1 cellular context compared by ENCODE assay signal in the genomic region with DNA sequence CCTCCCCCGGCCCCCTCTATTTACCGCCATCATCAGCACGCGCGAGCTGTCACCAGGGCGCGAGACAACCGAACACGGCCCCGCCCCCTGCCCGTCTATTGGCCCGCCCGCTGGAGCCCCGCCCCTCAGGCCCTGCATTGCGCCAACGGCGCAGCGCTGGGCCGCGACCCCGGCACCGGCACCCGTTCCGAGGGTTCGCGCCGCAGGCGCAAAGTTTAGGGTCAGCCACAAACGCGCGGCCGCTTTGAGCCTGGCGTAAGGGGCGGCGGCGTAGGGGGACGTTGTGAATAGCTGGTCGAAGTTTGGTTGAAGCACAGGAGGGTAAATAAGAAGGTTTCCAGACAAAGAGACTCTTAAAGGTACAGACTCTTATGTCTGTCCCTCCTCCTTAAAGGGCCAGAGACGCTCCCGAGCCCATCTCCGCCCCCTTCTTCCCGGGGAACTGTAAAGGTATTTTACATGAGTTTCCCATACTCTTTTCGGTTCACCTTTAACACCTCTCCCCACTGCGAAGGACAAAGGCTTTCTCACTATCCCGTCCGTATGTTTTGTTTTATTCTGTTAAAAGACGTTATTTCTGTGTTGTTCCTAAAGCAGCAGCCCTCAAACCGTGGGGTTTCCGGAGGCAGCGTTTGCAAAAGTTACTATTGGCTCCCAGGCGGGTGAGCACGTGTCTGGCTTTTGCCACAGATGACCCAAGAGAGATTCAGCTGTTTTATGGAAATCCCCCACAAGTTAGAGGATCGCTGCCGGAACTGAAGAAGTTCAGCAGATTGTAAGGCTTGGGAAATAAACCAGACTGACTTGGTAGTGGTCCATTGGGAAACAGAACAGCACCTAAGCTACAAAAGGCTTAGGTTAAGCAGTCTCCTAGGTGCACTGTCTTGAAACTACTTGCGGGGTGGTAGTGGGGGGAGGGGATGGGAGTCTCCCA.
TF ChIP-seq lines count a peak whose summit lies in the region.

A gene (minus strand): TSS at position 76 of the 934 bp plus-strand sequence. CDS start 88,392 bp downstream, outside the sequence.

TF ChIP-seq in K562, 482 proteins besides CTCF, POLR2A, EP300 and RAD21 (continued from another document and continues in another):
- TF ChIP-seq NR2C1 (IDR thresholded peaks at IDR 0.05) = no peak; the same call in 1 of the 2 replicates
- TF ChIP-seq NR2C1 (tag; IDR thresholded peaks at IDR 0.05) = no peak
- no peak for TF ChIP-seq ZNF212 (CRISPR knock-in tag; IDR thresholded peaks at IDR 0.05)
- no peak for TF ChIP-seq YBX1 (IDR thresholded peaks at IDR 0.05)
- TF ChIP-seq TBL1XR1 (IDR thresholded peaks at IDR 0.05; ENCODE audit: low read length in 2 of 2) = no peak; a peak in 1 of 4 replicates
- TF ChIP-seq NCOA2 (IDR thresholded peaks at IDR 0.05; ENCODE audit: partially characterized antibody in 2 of 2) = no peak
- TF ChIP-seq CREB1 (IDR thresholded peaks at IDR 0.05) = peak; percentile 95
- TF ChIP-seq CREB1 (CRISPR knock-in tag; IDR thresholded peaks at IDR 0.05) = peak; percentile 86
- TF ChIP-seq, protein P1, sequence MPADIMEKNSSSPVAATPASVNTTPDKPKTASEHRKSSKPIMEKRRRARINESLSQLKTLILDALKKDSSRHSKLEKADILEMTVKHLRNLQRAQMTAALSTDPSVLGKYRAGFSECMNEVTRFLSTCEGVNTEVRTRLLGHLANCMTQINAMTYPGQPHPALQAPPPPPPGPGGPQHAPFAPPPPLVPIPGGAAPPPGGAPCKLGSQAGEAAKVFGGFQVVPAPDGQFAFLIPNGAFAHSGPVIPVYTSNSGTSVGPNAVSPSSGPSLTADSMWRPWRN (IDR thresholded peaks at IDR 0.05; ENCODE audit: low read depth) = peak; percentile 72
- no peak for TF ChIP-seq KHSRP (IDR thresholded peaks at IDR 0.05)
- TF ChIP-seq SP2 (IDR thresholded peaks at IDR 0.05; ENCODE audit: extremely low read depth, low read depth, low read length, poor library complexity, severe bottlenecking) = peak; percentile 19
- TF ChIP-seq, protein P2, sequence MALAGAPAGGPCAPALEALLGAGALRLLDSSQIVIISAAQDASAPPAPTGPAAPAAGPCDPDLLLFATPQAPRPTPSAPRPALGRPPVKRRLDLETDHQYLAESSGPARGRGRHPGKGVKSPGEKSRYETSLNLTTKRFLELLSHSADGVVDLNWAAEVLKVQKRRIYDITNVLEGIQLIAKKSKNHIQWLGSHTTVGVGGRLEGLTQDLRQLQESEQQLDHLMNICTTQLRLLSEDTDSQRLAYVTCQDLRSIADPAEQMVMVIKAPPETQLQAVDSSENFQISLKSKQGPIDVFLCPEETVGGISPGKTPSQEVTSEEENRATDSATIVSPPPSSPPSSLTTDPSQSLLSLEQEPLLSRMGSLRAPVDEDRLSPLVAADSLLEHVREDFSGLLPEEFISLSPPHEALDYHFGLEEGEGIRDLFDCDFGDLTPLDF (CRISPR knock-in tag; IDR thresholded peaks at IDR 0.05) = peak; percentile 63; the same call in 1 of the 2 replicates
- TF ChIP-seq ZNF445 (CRISPR knock-in tag; IDR thresholded peaks at IDR 0.05; ENCODE audit: low read depth) = no peak
- TF ChIP-seq, protein P3, sequence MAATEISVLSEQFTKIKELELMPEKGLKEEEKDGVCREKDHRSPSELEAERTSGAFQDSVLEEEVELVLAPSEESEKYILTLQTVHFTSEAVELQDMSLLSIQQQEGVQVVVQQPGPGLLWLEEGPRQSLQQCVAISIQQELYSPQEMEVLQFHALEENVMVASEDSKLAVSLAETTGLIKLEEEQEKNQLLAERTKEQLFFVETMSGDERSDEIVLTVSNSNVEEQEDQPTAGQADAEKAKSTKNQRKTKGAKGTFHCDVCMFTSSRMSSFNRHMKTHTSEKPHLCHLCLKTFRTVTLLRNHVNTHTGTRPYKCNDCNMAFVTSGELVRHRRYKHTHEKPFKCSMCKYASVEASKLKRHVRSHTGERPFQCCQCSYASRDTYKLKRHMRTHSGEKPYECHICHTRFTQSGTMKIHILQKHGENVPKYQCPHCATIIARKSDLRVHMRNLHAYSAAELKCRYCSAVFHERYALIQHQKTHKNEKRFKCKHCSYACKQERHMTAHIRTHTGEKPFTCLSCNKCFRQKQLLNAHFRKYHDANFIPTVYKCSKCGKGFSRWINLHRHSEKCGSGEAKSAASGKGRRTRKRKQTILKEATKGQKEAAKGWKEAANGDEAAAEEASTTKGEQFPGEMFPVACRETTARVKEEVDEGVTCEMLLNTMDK (IDR thresholded peaks at IDR 0.05; ENCODE audit: borderline replicate concordance, insufficient read depth, low read depth, low read length, poor library complexity, severe bottlenecking) = no peak
- TF ChIP-seq KAT2B (IDR thresholded peaks at IDR 0.05; ENCODE audit: low read depth, low read length) = no peak
- TF ChIP-seq SAFB2 (IDR thresholded peaks at IDR 0.05; ENCODE audit: borderline replicate concordance, low read depth, low read length, severe bottlenecking) = no peak
- peak; percentile 93 for TF ChIP-seq MYC (IDR thresholded peaks at IDR 0.05; ENCODE audit: low read depth, low read length)
- TF ChIP-seq MYC (CRISPR knock-in tag; IDR thresholded peaks at IDR 0.05; ENCODE audit: borderline replicate concordance, low read depth) = peak; percentile 62; the same call in 1 of the 2 replicates
- TF ChIP-seq, protein P4, sequence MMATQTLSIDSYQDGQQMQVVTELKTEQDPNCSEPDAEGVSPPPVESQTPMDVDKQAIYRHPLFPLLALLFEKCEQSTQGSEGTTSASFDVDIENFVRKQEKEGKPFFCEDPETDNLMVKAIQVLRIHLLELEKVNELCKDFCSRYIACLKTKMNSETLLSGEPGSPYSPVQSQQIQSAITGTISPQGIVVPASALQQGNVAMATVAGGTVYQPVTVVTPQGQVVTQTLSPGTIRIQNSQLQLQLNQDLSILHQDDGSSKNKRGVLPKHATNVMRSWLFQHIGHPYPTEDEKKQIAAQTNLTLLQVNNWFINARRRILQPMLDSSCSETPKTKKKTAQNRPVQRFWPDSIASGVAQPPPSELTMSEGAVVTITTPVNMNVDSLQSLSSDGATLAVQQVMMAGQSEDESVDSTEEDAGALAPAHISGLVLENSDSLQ (IDR thresholded peaks at IDR 0.05) = peak; percentile 74
- TF ChIP-seq PCBP2 (IDR thresholded peaks at IDR 0.05; ENCODE audit: low read depth, low read length, poor library complexity, severe bottlenecking) = no peak
- TF ChIP-seq FIP1L1 (IDR thresholded peaks at IDR 0.05; ENCODE audit: low read depth, low read length, poor library complexity, severe bottlenecking) = no peak
- TF ChIP-seq, protein P5, sequence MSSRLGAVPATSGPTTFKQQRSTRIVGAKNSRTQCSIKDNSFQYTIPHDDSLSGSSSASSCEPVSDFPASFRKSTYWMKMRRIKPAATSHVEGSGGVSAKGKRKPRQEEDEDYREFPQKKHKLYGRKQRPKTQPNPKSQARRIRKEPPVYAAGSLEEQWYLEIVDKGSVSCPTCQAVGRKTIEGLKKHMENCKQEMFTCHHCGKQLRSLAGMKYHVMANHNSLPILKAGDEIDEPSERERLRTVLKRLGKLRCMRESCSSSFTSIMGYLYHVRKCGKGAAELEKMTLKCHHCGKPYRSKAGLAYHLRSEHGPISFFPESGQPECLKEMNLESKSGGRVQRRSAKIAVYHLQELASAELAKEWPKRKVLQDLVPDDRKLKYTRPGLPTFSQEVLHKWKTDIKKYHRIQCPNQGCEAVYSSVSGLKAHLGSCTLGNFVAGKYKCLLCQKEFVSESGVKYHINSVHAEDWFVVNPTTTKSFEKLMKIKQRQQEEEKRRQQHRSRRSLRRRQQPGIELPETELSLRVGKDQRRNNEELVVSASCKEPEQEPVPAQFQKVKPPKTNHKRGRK (tag; IDR thresholded peaks at IDR 0.05) = no peak
- TF ChIP-seq, protein P6, sequence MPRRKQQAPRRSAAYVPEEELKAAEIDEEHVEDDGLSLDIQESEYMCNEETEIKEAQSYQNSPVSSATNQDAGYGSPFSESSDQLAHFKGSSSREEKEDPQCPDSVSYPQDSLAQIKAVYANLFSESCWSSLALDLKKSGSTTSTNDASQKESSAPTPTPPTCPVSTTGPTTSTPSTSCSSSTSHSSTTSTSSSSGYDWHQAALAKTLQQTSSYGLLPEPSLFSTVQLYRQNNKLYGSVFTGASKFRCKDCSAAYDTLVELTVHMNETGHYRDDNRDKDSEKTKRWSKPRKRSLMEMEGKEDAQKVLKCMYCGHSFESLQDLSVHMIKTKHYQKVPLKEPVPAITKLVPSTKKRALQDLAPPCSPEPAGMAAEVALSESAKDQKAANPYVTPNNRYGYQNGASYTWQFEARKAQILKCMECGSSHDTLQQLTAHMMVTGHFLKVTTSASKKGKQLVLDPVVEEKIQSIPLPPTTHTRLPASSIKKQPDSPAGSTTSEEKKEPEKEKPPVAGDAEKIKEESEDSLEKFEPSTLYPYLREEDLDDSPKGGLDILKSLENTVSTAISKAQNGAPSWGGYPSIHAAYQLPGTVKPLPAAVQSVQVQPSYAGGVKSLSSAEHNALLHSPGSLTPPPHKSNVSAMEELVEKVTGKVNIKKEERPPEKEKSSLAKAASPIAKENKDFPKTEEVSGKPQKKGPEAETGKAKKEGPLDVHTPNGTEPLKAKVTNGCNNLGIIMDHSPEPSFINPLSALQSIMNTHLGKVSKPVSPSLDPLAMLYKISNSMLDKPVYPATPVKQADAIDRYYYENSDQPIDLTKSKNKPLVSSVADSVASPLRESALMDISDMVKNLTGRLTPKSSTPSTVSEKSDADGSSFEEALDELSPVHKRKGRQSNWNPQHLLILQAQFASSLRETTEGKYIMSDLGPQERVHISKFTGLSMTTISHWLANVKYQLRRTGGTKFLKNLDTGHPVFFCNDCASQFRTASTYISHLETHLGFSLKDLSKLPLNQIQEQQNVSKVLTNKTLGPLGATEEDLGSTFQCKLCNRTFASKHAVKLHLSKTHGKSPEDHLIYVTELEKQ (CRISPR knock-in tag; IDR thresholded peaks at IDR 0.05) = no peak
- TF ChIP-seq ZC3H4 (CRISPR knock-in tag; IDR thresholded peaks at IDR 0.05; ENCODE audit: borderline replicate concordance) = no peak
- TF ChIP-seq, protein P7, sequence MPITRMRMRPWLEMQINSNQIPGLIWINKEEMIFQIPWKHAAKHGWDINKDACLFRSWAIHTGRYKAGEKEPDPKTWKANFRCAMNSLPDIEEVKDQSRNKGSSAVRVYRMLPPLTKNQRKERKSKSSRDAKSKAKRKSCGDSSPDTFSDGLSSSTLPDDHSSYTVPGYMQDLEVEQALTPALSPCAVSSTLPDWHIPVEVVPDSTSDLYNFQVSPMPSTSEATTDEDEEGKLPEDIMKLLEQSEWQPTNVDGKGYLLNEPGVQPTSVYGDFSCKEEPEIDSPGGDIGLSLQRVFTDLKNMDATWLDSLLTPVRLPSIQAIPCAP (CRISPR knock-in tag; IDR thresholded peaks at IDR 0.05; ENCODE audit: borderline replicate concordance) = no peak
- no peak for TF ChIP-seq MTF1 (CRISPR knock-in tag; IDR thresholded peaks at IDR 0.05; ENCODE audit: borderline replicate concordance)
- no peak for TF ChIP-seq FOXJ2 (tag; IDR thresholded peaks at IDR 0.05)
- TF ChIP-seq, protein P8, sequence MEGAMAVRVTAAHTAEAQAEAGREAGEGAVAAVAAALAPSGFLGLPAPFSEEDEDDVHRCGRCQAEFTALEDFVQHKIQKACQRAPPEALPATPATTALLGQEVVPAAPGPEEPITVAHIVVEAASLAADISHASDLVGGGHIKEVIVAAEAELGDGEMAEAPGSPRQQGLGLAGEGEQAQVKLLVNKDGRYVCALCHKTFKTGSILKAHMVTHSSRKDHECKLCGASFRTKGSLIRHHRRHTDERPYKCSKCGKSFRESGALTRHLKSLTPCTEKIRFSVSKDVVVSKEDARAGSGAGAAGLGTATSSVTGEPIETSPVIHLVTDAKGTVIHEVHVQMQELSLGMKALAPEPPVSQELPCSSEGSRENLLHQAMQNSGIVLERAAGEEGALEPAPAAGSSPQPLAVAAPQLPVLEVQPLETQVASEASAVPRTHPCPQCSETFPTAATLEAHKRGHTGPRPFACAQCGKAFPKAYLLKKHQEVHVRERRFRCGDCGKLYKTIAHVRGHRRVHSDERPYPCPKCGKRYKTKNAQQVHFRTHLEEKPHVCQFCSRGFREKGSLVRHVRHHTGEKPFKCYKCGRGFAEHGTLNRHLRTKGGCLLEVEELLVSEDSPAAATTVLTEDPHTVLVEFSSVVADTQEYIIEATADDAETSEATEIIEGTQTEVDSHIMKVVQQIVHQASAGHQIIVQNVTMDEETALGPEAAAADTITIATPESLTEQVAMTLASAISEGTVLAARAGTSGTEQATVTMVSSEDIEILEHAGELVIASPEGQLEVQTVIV (CRISPR knock-in tag; IDR thresholded peaks at IDR 0.05; ENCODE audit: borderline replicate concordance) = no peak
- no peak for TF ChIP-seq TFAM (CRISPR knock-in tag; conservative IDR thresholded peaks at IDR 0.05)
- no peak for TF ChIP-seq RUNX1 (IDR thresholded peaks at IDR 0.05; ENCODE audit: low read depth)
- TF ChIP-seq MEIS2 (IDR thresholded peaks at IDR 0.05; ENCODE audit: partially characterized antibody) = peak; percentile 56
- TF ChIP-seq ZNF174 (CRISPR knock-in tag; IDR thresholded peaks at IDR 0.05) = no peak
- no peak for TF ChIP-seq FOSL1 (tag; conservative IDR thresholded peaks at IDR 0.05)
- TF ChIP-seq, protein P9, sequence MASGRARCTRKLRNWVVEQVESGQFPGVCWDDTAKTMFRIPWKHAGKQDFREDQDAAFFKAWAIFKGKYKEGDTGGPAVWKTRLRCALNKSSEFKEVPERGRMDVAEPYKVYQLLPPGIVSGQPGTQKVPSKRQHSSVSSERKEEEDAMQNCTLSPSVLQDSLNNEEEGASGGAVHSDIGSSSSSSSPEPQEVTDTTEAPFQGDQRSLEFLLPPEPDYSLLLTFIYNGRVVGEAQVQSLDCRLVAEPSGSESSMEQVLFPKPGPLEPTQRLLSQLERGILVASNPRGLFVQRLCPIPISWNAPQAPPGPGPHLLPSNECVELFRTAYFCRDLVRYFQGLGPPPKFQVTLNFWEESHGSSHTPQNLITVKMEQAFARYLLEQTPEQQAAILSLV (tag; IDR thresholded peaks at IDR 0.05) = no peak
- TF ChIP-seq ZNF23 (CRISPR knock-in tag; IDR thresholded peaks at IDR 0.05) = no peak
- TF ChIP-seq ESRRA (IDR thresholded peaks at IDR 0.05; ENCODE audit: borderline replicate concordance, low read depth) = peak; percentile 52
- peak; percentile 11 for TF ChIP-seq FOS (IDR thresholded peaks at IDR 0.05; ENCODE audit: extremely low read depth, insufficient read length)
- TF ChIP-seq ZNF764 (CRISPR knock-in tag; IDR thresholded peaks at IDR 0.05; ENCODE audit: low read depth) = no peak
- TF ChIP-seq, protein P10, sequence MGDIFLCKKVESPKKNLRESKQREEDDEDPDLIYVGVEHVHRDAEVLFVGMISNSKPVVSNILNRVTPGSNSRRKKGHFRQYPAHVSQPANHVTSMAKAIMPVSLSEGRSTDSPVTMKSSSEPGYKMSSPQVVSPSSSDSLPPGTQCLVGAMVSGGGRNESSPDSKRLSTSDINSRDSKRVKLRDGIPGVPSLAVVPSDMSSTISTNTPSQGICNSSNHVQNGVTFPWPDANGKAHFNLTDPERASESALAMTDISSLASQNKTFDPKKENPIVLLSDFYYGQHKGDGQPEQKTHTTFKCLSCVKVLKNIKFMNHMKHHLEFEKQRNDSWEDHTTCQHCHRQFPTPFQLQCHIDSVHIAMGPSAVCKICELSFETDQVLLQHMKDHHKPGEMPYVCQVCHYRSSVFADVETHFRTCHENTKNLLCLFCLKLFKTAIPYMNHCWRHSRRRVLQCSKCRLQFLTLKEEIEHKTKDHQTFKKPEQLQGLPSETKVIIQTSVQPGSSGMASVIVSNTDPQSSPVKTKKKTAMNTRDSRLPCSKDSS (IDR thresholded peaks at IDR 0.05; ENCODE audit: low read depth, partially characterized antibody) = no peak
- no peak for TF ChIP-seq TEAD1 (CRISPR knock-in tag; IDR thresholded peaks at IDR 0.05)
- TF ChIP-seq HIVEP1 (CRISPR knock-in tag; IDR thresholded peaks at IDR 0.05) = 0 out of 2 replicates have a peak, but pooled peaks have one; percentile 13
- 0 out of 2 replicates have a peak, but pooled peaks have one; percentile 39 for TF ChIP-seq JUN (IDR thresholded peaks at IDR 0.05; ENCODE audit: borderline replicate concordance, low read depth, low read length)
- TF ChIP-seq JUN (CRISPR knock-in tag; IDR thresholded peaks at IDR 0.05; ENCODE audit: borderline replicate concordance) = no peak
- peak; percentile 87 for TF ChIP-seq SP1 (CRISPR knock-in tag; IDR thresholded peaks at IDR 0.05)
- TF ChIP-seq KLF1 (tag; IDR thresholded peaks at IDR 0.05) = no peak
- TF ChIP-seq SIN3B (IDR thresholded peaks at IDR 0.05; ENCODE audit: low read depth) = peak; percentile 18; the same call in 1 of the 2 replicates
